Comparison of ENCODE assay signal across 11 cellular contexts in the genomic region with DNA sequence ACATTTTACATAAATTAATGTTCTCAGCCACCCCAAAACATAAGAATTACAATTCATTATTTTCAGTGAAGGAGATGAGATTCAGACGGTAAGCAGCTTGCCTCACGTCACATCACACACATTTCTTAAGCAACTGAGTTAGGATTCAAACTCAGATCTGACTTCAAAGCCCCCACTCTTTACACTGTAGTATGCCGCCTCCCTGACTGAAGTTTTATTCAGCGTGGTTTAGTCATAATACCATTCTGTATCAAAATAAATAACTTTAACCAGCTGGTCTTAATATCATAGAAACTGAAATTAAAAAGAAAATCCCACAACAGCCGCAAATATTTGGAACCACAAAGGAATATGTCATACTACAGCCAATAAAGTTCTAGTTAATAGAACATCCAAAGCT.
"Had no signal": no experiment of that assay in that cellular context is flagged by ENCODE, and none has a peak within 500 bp of the region (broad histone marks: within the 10 kb centered on the region; RNA-seq: fewer than 3 reads in every experiment).

No MANE protein-coding gene starts in this region.

- H3K27me3 ChIP-seq: adrenal gland, ovary, transverse colon had no signal

- H3K9me3 ChIP-seq: adrenal gland, ovary, transverse colon had no signal

- H3K36me3 ChIP-seq: adrenal gland, ovary, transverse colon had no signal

- H3K4me3 ChIP-seq: adrenal gland, ovary, transverse colon had no signal

- DNase-seq: activated B cell treated with CpG ODN at 0.5 μM for 24 hours; activated CD4-positive, alpha-beta T cell treated with anti-CD3 and anti-CD28 coated beads, Interleukin-2, amount 10 ng/mL, durations not matched to agents 24 days and 14 days; activated naive CD4-positive, alpha-beta T cell treated with anti-CD3 and anti-CD28 coated beads for 36 hours; central memory CD4-positive, alpha-beta T cell; effector memory CD8-positive, alpha-beta T cell; left colon; small intestine; T-helper 17 cell; transverse colon had no signal

- H3K27ac ChIP-seq: adrenal gland had no signal
